Comparison of ENCODE assay signal across 17 cellular contexts in genomic region chr12:4830568-4830967, GRCh38.
A peak's percentile ranks its signal among the peaks of the same experiment; 100 is the strongest.
DNase-seq lines count a peak whose midpoint lies in the region; ATAC-seq and TF ChIP-seq lines count a peak whose summit lies in the region.
"Had no signal": no experiment of that assay in that cellular context is flagged by ENCODE, and none has a peak within 500 bp of the region (broad histone marks: within the 10 kb centered on the region; RNA-seq: fewer than 3 reads in every experiment).

No MANE protein-coding gene starts in this region.

- H3K4me2 ChIP-seq in DOHH2 (ENCODE audit: low read length) (peak overlapping the region; percentile 85), SU-DHL-6 (ENCODE audit: low read depth, low read length, poor library complexity, severe bottlenecking) (no peak overlapping the region)

- ATAC-seq in GM21515 (IDR thresholded peaks at IDR 0.05; ENCODE audit: unreplicated experiment) (no peak), HG02623 (IDR thresholded peaks at IDR 0.05; ENCODE audit: unreplicated experiment) (no peak), body of pancreas (no peak)
- ATAC-seq: naive thymus-derived CD4-positive, alpha-beta T cell had no signal

- peak overlapping the region; percentile 97 for H3K27ac ChIP-seq in DOHH2 (ENCODE audit: low read depth, low read length)
- no peak overlapping the region; the same call in 1 of the 2 replicates for H3K27ac ChIP-seq in SU-DHL-6 (ENCODE audit: low read depth, low read length)
- no peak overlapping the region for H3K27ac ChIP-seq in body of pancreas
- H3K27ac ChIP-seq: C4-2B, transverse colon had no signal

- H3K9ac ChIP-seq in SU-DHL-6 (ENCODE audit: low read length), result 0 out of 2 replicates have a peak overlapping the region, but pooled peaks have one; percentile 75

- H3K9me2 ChIP-seq in DOHH2 (replicated peaks; ENCODE audit: control insufficient read depth, low read length) (no peaks in the 10 kb centered on the region), SU-DHL-6 (replicated peaks; ENCODE audit: insufficient read depth, low read length) (no peaks in the 10 kb centered on the region)

- TF ChIP-seq POLR2A in body of pancreas (IDR thresholded peaks at IDR 0.05), result no peak

- H3K36me3 ChIP-seq in DOHH2 (ENCODE audit: control insufficient read depth, low read length), result peaks cover 21% of the 10 kb centered on the region
- H3K36me3 ChIP-seq in SU-DHL-6 (ENCODE audit: low read length), result no peaks in the 10 kb centered on the region
- H3K36me3 ChIP-seq in body of pancreas (replicated peaks in 1 of 2; ENCODE audit: insufficient read depth in 1 of 2, low read depth in 2 of 2), result no peaks in the 10 kb centered on the region
- H3K36me3 ChIP-seq: transverse colon had no signal

- 47 to 59% methylated on average over 12 of the region's 12 CpGs for WGBS in body of pancreas, 2 donors

- H4K20me1 ChIP-seq in DOHH2 (ENCODE audit: control insufficient read depth, insufficient read depth, low read depth, low read length) (no peaks in the 10 kb centered on the region), SU-DHL-6 (ENCODE audit: low read depth, low read length) (no peaks in the 10 kb centered on the region)

- peak overlapping the region; percentile 80 for H3K4me3 ChIP-seq in DOHH2 (ENCODE audit: low read length)
- H3K4me3 ChIP-seq in SU-DHL-6 (ENCODE audit: insufficient read depth, low read length, poor library complexity, severe bottlenecking), result no peak overlapping the region
- no peak overlapping the region for H3K4me3 ChIP-seq in body of pancreas
- H3K4me3 ChIP-seq: transverse colon had no signal

- no peak overlapping the region for H2AFZ ChIP-seq in SU-DHL-6 (ENCODE audit: low read depth, low read length, severe bottlenecking)

- no peak for TF ChIP-seq CTCF in DOHH2 (IDR thresholded peaks at IDR 0.05; ENCODE audit: low read depth, low read length, poor library complexity, severe bottlenecking)
- no peak for TF ChIP-seq CTCF in SU-DHL-6 (IDR thresholded peaks at IDR 0.05; ENCODE audit: insufficient read depth, low read length, poor library complexity, severe bottlenecking)
- TF ChIP-seq CTCF in body of pancreas (IDR thresholded peaks at IDR 0.05), result no peak

- intact Hi-C loops in body of pancreas (cut with DNase I), result no loop called here

- peak; percentile 39 for DNase-seq in DMS79 treated with DMSO at 0.1 percent for 48 hours (lab: John Stamatoyannopoulos, UW)
- DNase-seq in DMS79 (lab: John Stamatoyannopoulos, UW), result no peak
- peak; percentile 68 for DNase-seq in islet precursor cell
- DNase-seq in body of pancreas, result no peak
- DNase-seq: 8988T; activated CD4-positive, alpha-beta T cell treated with anti-CD3 and anti-CD28 coated beads for 48 hours; activated T-cell treated with anti-CD3 and anti-CD28 coated beads, Interleukin-2, amount 50 U/mL, for 48 hours; aorta; HFFc6; naive thymus-derived CD4-positive, alpha-beta T cell; Right ventricle myocardium superior; transverse colon had no signal

- H3F3A ChIP-seq in DOHH2 (ENCODE audit: control insufficient read depth, insufficient read depth) (peaks cover 10% of the 10 kb centered on the region), SU-DHL-6 (ENCODE audit: insufficient read depth) (peaks cover 7% of the 10 kb centered on the region)

- no peaks in the 10 kb centered on the region for H3K9me3 ChIP-seq in DOHH2 (ENCODE audit: control insufficient read depth, insufficient read depth, low read length)
- peaks cover 8% of the 10 kb centered on the region; the same call in 1 of the 2 replicates for H3K9me3 ChIP-seq in SU-DHL-6 (ENCODE audit: insufficient read depth, low read length)
- no peaks in the 10 kb centered on the region for H3K9me3 ChIP-seq in body of pancreas

- H3K27me3 ChIP-seq in DOHH2 (ENCODE audit: control insufficient read depth, low read length), result no peaks in the 10 kb centered on the region
- no peaks in the 10 kb centered on the region for H3K27me3 ChIP-seq in SU-DHL-6 (ENCODE audit: low read length)
- no peaks in the 10 kb centered on the region for H3K27me3 ChIP-seq in body of pancreas

- H3K79me2 ChIP-seq in DOHH2 (ENCODE audit: control insufficient read depth, low read length), result peaks cover 22% of the 10 kb centered on the region
- no peaks in the 10 kb centered on the region; the same call in 1 of the 2 replicates for H3K79me2 ChIP-seq in SU-DHL-6 (ENCODE audit: insufficient read depth, low read length)

- peaks cover 80% of the 10 kb centered on the region for H3K4me1 ChIP-seq in DOHH2 (ENCODE audit: control insufficient read depth, low read length)
- no peaks in the 10 kb centered on the region for H3K4me1 ChIP-seq in body of pancreas
- H3K4me1 ChIP-seq: transverse colon had no signal

Comparison
In these comparisons a context has a peak if more than half of its experiments do, and no peak if none do; other contexts are left out.
1. DNase-seq: peak in DMS79 treated with DMSO at 0.1 percent for 48 hours (single experiment) and islet precursor cell (single experiment); none in DMS79 (single experiment) and body of pancreas (0 of 4).